In the genomic region with DNA sequence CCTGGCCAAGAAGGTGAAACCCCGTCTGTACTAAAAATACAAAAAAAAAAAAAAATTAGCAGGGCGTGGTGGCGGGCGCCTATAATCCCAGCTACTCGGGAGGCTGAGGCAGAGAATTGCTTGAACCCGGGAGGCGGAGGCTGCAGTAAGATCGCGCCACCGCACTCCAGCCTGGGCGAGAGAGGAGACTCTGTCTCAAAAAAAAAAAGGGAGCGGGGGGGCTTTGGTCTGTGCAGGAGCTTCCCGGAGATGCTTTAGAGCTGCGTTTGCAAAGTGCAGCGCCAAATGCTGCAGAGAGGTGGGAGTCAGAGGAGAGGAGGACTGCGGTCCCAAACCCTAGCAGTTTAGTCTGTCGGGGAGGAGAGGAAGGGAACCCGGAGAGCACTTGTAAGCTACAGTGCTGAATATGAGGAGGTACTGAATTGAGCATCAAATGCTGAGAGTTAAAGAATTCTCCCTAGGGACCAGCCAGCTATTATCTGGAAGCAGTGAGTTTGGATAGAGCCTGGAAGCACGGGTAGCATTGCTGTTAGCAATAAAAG, we compare ENCODE assay signal across 8 cellular contexts. TPM values are rescaled to one million over a fixed set of nuclear protein-coding genes. Genes with fewer than 3 reads are reported as not detected.
DNase-seq lines count a peak whose midpoint lies in the region; ATAC-seq and TF ChIP-seq lines count a peak whose summit lies in the region.

No MANE protein-coding gene starts in this region.

- H3K4me1 Mint-ChIP-seq in central memory CD8-positive, alpha-beta T cell, result peaks cover 8% of the 10 kb centered on the region

- H3K9ac ChIP-seq in GM23248 (peak overlapping the region; percentile 70), OCI-LY3 (ENCODE audit: low read length) (peak overlapping the region; percentile 69)

- H3K36me3 ChIP-seq in GM23248 (ENCODE audit: low read depth) (no peaks in the 10 kb centered on the region), OCI-LY3 (replicated peaks; ENCODE audit: low read depth, low read length) (no peaks in the 10 kb centered on the region), tibial nerve (peaks cover 0 to 24% (median 0%) of the 10 kb centered on the region in 3 donors)

- H3K4me1 ChIP-seq in GM23248 (ENCODE audit: insufficient read depth) (peaks cover 16% of the 10 kb centered on the region; the same call in 1 of the 2 replicates), OCI-LY3 (ENCODE audit: low read length) (peaks cover 10% of the 10 kb centered on the region), tibial nerve (peaks cover 0 to 20% (median 9%) of the 10 kb centered on the region in 4 donors)

- H3K4me3 ChIP-seq in AG04450 (ENCODE audit: low read depth, low read length) (peak overlapping the region; percentile 66), GM23248 (peak overlapping the region; percentile 71), OCI-LY3 (ENCODE audit: low read length) (peak overlapping the region; percentile 80), tibial nerve (peak overlapping the region; percentile 29 to 87 (median 71))

- H4K20me1 ChIP-seq in GM23248 (ENCODE audit: insufficient read depth) (no peaks in the 10 kb centered on the region), OCI-LY3 (ENCODE audit: insufficient read depth, low read length) (no peaks in the 10 kb centered on the region)

- H3K27me3 Mint-ChIP-seq in central memory CD8-positive, alpha-beta T cell, result no peaks in the 10 kb centered on the region

- H3K4me2 ChIP-seq in GM23248 (ENCODE audit: unreplicated experiment) (peak overlapping the region; percentile 75), OCI-LY3 (ENCODE audit: low read length) (peak overlapping the region; percentile 87)

- peak overlapping the region; percentile 79 for H3K4me3 Mint-ChIP-seq in central memory CD8-positive, alpha-beta T cell

- in situ Hi-C loops in GM23248 (cut with MboI), result no loop called here

- no peaks in the 10 kb centered on the region for H3K36me3 Mint-ChIP-seq in central memory CD8-positive, alpha-beta T cell (ENCODE audit: insufficient read depth)

- peak overlapping the region; percentile 91 for H3K27ac Mint-ChIP-seq in central memory CD8-positive, alpha-beta T cell (ENCODE audit: low read depth)

- peak; percentile 19 for ATAC-seq in central memory CD8-positive, alpha-beta T cell (replicated peaks; ENCODE audit: extremely low read depth, poor library complexity, severe bottlenecking)

- DNase-seq in AG04450 (ENCODE audit: low read depth, low spot score) (no peak), GM23248 (peak; percentile 56), medulla oblongata (ENCODE audit: extremely low spot score) (peak; percentile 22), tibial nerve (ENCODE audit: low spot score in 2 of 2) (no peak), HuH-7.5 (ENCODE audit: low spot score) (no peak), NCI-H510A treated with DMSO at 0.1 percent for 48 hours (lab: John Stamatoyannopoulos, UW) (no peak)
- DNase-seq in central memory CD8-positive, alpha-beta T cell (ENCODE audit: low spot score in 2 of 2), result no peak

- H3K9me2 ChIP-seq in GM23248 (ENCODE audit: insufficient read depth), result no peaks in the 10 kb centered on the region

- POLR2A ChIA-PET in AG04450 (lab: Yijun Ruan, JAX), result interaction anchor here (0.5 to 2.1 kb wide), 10 partner anchors 8 to 64 kb away, joined by 3 to 12 read pairs (median 6); a partner anchor contains a TSS

- H3K27ac ChIP-seq in AG04450 (ENCODE audit: low read depth, low read length), result peak overlapping the region; percentile 1
- peak overlapping the region; percentile 30 for H3K27ac ChIP-seq in GM23248
- H3K27ac ChIP-seq in OCI-LY3 (ENCODE audit: low read length), result no peak overlapping the region
- peak overlapping the region; percentile 35 to 90 (median 78) for H3K27ac ChIP-seq in tibial nerve

- H3K9me3 ChIP-seq in AG04450 (ENCODE audit: control insufficient read depth, insufficient read depth, low read length), result no peaks in the 10 kb centered on the region
- no peaks in the 10 kb centered on the region for H3K9me3 ChIP-seq in GM23248 (ENCODE audit: low read depth)
- H3K9me3 ChIP-seq in OCI-LY3 (ENCODE audit: insufficient read depth, low read length), result no peaks in the 10 kb centered on the region
- no peaks in the 10 kb centered on the region for H3K9me3 ChIP-seq in tibial nerve

- WGBS in GM23248 (ENCODE audit: low coverage in 1 of 2, low lambda C conversion rate in 2 of 2, missing lambda C conversion rate in 2 of 2), 2 experiments, result 2 to 4% methylated on average over 17 to 19 of the region's 19 CpGs
- 1 to 3% methylated on average over 19 of the region's 19 CpGs for WGBS in tibial nerve, 2 donors

- no peak for TF ChIP-seq POLR2A in tibial nerve (IDR thresholded peaks at IDR 0.05)

- H2AFZ ChIP-seq in GM23248 (peak overlapping the region; percentile 75), OCI-LY3 (ENCODE audit: low read depth, low read length) (0 out of 2 replicates have a peak overlapping the region, but pooled peaks have one; percentile 35)

- H3K9me3 Mint-ChIP-seq in central memory CD8-positive, alpha-beta T cell, result no peaks in the 10 kb centered on the region

- TF ChIP-seq CTCF in AG04450 (IDR thresholded peaks at IDR 0.05; ENCODE audit: low read depth, low read length) (0 out of 2 replicates have a peak, but pooled peaks have one; percentile 21), OCI-LY3 (IDR thresholded peaks at IDR 0.05; ENCODE audit: low read depth, low read length) (no peak), tibial nerve (IDR thresholded peaks at IDR 0.05) (no peak)

- H3K79me2 ChIP-seq in GM23248 (ENCODE audit: insufficient read depth), result peaks cover 3% of the 10 kb centered on the region; the same call in 1 of the 2 replicates
- no peaks in the 10 kb centered on the region for H3K79me2 ChIP-seq in OCI-LY3 (ENCODE audit: low read length)

- no peaks in the 10 kb centered on the region; the same call in 1 of the 2 replicates for H3F3A ChIP-seq in GM23248 (ENCODE audit: insufficient read depth)

- CTCF ChIA-PET in AG04450 (lab: Charles Lee), result interaction anchor here (0.7 to 3.4 kb wide), 5 partner anchors 17 to 296 kb away, joined by 3 to 26 read pairs (median 5); no protein-coding TSS in a partner anchor

- no peaks in the 10 kb centered on the region for H3K27me3 ChIP-seq in AG04450 (ENCODE audit: control insufficient read depth, insufficient read depth, low read length)
- H3K27me3 ChIP-seq in GM23248 (replicated peaks; ENCODE audit: insufficient read depth), result no peaks in the 10 kb centered on the region
- no peaks in the 10 kb centered on the region for H3K27me3 ChIP-seq in OCI-LY3 (ENCODE audit: low read depth, low read length)
- no peaks in the 10 kb centered on the region for H3K27me3 ChIP-seq in tibial nerve

- no peak for TF ChIP-seq EP300 in tibial nerve (IDR thresholded peaks at IDR 0.05)

RNA-seq across cellular contexts. Expression of a gene that starts 0.6 kb away (rescaled TPM):
- polyA plus RNA-seq in AG04450 (2011; rRNA removed) (not detected in 2 replicates), GM23248 (2016; fragmentation: Nextera tagmentation; extraction: Ambion mirVana) (0.49 and 0.71 TPM in 2 replicates)
- not detected in 2 replicates for polyA minus RNA-seq in AG04450 (2011; rRNA and poly(A)+ RNA removed)
- not detected in 2 replicates for total RNA-seq in GM23248 (2014; rRNA removed; shearing (Covaris generic))
- not detected for total RNA-seq in tibial nerve

RNA-seq across cellular contexts. Expression of a gene that starts 8.2 kb away (rescaled TPM):
- polyA plus RNA-seq in AG04450 (2011; rRNA removed) (122 and 163 TPM in 2 replicates), GM23248 (2016; fragmentation: Nextera tagmentation; extraction: Ambion mirVana) (282 and 291 TPM in 2 replicates)
- polyA minus RNA-seq in AG04450 (2011; rRNA and poly(A)+ RNA removed), result 55.8 and 69.9 TPM in 2 replicates
- 133 and 160 TPM in 2 replicates for total RNA-seq in GM23248 (2014; rRNA removed; shearing (Covaris generic))
- 10 to 100 TPM; 10.1 to 32.2 (median 15.0) TPM for total RNA-seq in tibial nerve

RNA-seq across cellular contexts. Expression of a gene that starts 28.9 kb away (rescaled TPM):
- polyA plus RNA-seq in AG04450 (2011; rRNA removed) (14.5 and 14.6 TPM in 2 replicates), GM23248 (2016; fragmentation: Nextera tagmentation; extraction: Ambion mirVana) (14.0 and 14.4 TPM in 2 replicates)
- 19.6 and 22.8 TPM in 2 replicates for polyA minus RNA-seq in AG04450 (2011; rRNA and poly(A)+ RNA removed)
- 6.7 and 14.4 TPM in 2 replicates for total RNA-seq in GM23248 (2014; rRNA removed; shearing (Covaris generic))
- total RNA-seq in tibial nerve, result 10 to 100 TPM; 12.2 to 25.5 (median 18.6) TPM

RNA-seq across cellular contexts. Expression of a gene that starts 33.1 kb away (rescaled TPM):
- polyA plus RNA-seq in AG04450 (2011; rRNA removed) (4.2 and 4.9 TPM in 2 replicates), GM23248 (2016; fragmentation: Nextera tagmentation; extraction: Ambion mirVana) (45.4 TPM in 2 replicates)
- polyA minus RNA-seq in AG04450 (2011; rRNA and poly(A)+ RNA removed), result 3.0 and 3.8 TPM in 2 replicates
- total RNA-seq in GM23248 (2014; rRNA removed; shearing (Covaris generic)), result 27.6 and 27.9 TPM in 2 replicates
- total RNA-seq in tibial nerve, result 100 to 1,000 TPM in 2 of 4 donors, 10 to 100 TPM in 2; 54.4 to 132 (median 93.2) TPM

Comparison
In these comparisons a context has a peak if more than half of its experiments do, and no peak if none do; other contexts are left out.
1. DNase-seq: peak in GM23248 (single experiment) and medulla oblongata (single experiment); none in AG04450 (single experiment), central memory CD8-positive, alpha-beta T cell (0 of 2), tibial nerve (0 of 2), HuH-7.5 (single experiment) and NCI-H510A treated with DMSO at 0.1 percent for 48 hours (single experiment).
2. Peak in every context shown above with its lines, with median percentiles within 50 percentile points of each other: H3K4me3 ChIP-seq.